Comparison of ENCODE assay signal across 9 cellular contexts in the genomic region with DNA sequence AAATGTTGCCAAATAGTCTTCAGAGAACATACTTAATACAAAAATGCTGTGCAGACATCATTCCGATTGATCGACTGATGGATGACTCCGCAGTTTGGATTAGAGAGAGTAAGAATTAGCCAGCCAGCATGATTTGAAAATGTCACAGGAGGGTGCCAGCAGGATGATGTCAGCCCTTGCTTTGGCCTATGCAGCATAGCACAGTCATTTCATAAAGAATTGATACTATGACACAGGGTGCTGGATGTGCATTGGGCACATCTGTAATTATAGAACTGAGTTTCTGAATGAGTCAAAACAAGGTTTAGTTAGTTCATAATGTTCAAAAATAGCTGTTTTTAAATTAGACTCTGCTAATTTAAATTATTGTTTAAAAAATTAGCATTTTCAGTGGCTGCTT. TPM values are rescaled to one million over a fixed set of nuclear protein-coding genes. Genes with fewer than 3 reads are reported as not detected.
A peak's percentile ranks its signal among the peaks of the same experiment; 100 is the strongest.
DNase-seq lines count a peak whose midpoint lies in the region; ATAC-seq, FAIRE-seq and TF ChIP-seq lines count a peak whose summit lies in the region.
"Had no signal": no experiment of that assay in that cellular context is flagged by ENCODE, and none has a peak within 500 bp of the region (broad histone marks: within the 10 kb centered on the region; RNA-seq: fewer than 3 reads in every experiment).

No MANE protein-coding gene starts in this region.

- H3K4me1 ChIP-seq in spleen (peaks cover 0 to 6% (median 0%) of the 10 kb centered on the region in 6 donors), HepG2 (ENCODE audit: insufficient read depth, low read length) (no peaks in the 10 kb centered on the region)

- CTCF ChIA-PET in activated naive CD4-positive, alpha-beta T cell treated with anti-CD3 and anti-CD28 coated beads for 36 hours (lab: Charles Lee), result interaction anchor here (1.3 kb wide), 2 partner anchors 18 to 21 kb away, joined by 3 read pairs; a partner anchor contains a TSS
- CTCF ChIA-PET in HepG2 (lab: Yijun Ruan, JAX; ENCODE audit: low intra/inter-chr PET ratio, low total read pairs), result no interaction called here

- H3K36me3 ChIP-seq in spleen (peaks cover 0 to 86% (median 16%) of the 10 kb centered on the region in 6 donors), HepG2 (replicated peaks in 1 of 2; ENCODE audit: control insufficient read depth in 1 of 2, insufficient read depth in 2 of 2, low read length in 2 of 2) (peaks cover 3 to 41% of the 10 kb centered on the region in 2 experiments)

- H2AFZ ChIP-seq in HepG2 (ENCODE audit: low read length), result no peak overlapping the region

- H3K27me3 ChIP-seq in spleen (replicated peaks in 1 of 7) (no peaks in the 10 kb centered on the region), HepG2 (ENCODE audit: control insufficient read depth in 1 of 2, insufficient read depth in 2 of 2, low read length in 2 of 2) (no peaks in the 10 kb centered on the region)

- TF ChIP-seq RAD21 in HepG2 (CRISPR knock-in tag; IDR thresholded peaks at IDR 0.05), result no peak

- TF ChIP-seq EP300 in HepG2 (IDR thresholded peaks at IDR 0.05; ENCODE audit: low read depth in 2 of 2, low read length in 2 of 2) (no peak), HepG2 (CRISPR knock-in tag; IDR thresholded peaks at IDR 0.05; ENCODE audit: borderline replicate concordance) (no peak)

- peaks cover 35% of the 10 kb centered on the region for H3K4me1 Mint-ChIP-seq in activated naive CD4-positive, alpha-beta T cell treated with anti-CD3 and anti-CD28 coated beads for 36 hours (ENCODE audit: low read depth)
- H3K4me1 Mint-ChIP-seq in activated T-helper 1 cell treated with anti-CD3 and anti-CD28 coated beads, Interleukin-12 subunit alpha, Interleukin-12 subunit beta, Interleukin-2, Interleukin-4 antibody, amounts not matched to agents 30 ng/mL and 10 ng/mL and 1 ng/mL, durations not matched to agents 14 hours and 24 hours and 36 hours (ENCODE audit: low read depth), result peaks cover 34% of the 10 kb centered on the region

- peak; percentile 73 for DNase-seq in activated naive CD4-positive, alpha-beta T cell treated with anti-CD3 and anti-CD28 coated beads for 36 hours
- DNase-seq in activated naive CD4-positive, alpha-beta T cell (lab: John Stamatoyannopoulos, UW), result no peak
- DNase-seq in activated T-helper 1 cell treated with anti-CD3 and anti-CD28 coated beads, Interleukin-12 subunit alpha, Interleukin-12 subunit beta, Interleukin-2, Interleukin-4 antibody, amounts not matched to agents 30 ng/mL and 10 ng/mL and 1 ng/mL, durations not matched to agents 14 hours and 24 hours and 36 hours (ENCODE audit: low spot score), result no peak
- DNase-seq in stimulated activated CD8-positive, alpha-beta memory T cell treated with anti-CD3 and anti-CD28 coated beads, Interleukin-4, amount 100 ng/mL, for 48 hours, result peak; percentile 58
- no peak for DNase-seq in spleen
- no peak for DNase-seq in HepG2 (ENCODE audit: low spot score)
- DNase-seq in UCSD-AML1 (lab: John Stamatoyannopoulos, UW; ENCODE audit: unreplicated experiment), result no peak

- no peak for TF ChIP-seq POLR2A in spleen (IDR thresholded peaks at IDR 0.05)
- TF ChIP-seq POLR2A in HepG2 (IDR thresholded peaks at IDR 0.05; ENCODE audit: insufficient read depth in 1 of 2, low read depth in 2 of 2, low read length in 2 of 2), result no peak

- H3K9me3 ChIP-seq in spleen, result no peaks in the 10 kb centered on the region
- H3K9me3 ChIP-seq in HepG2 (ENCODE audit: low read length), result no peaks in the 10 kb centered on the region

- 86 to 98% (median 92%) methylated on average over 3 of the region's 3 CpGs for WGBS in spleen, 5 donors
- 97% methylated on average over 3 of the region's 3 CpGs for WGBS in HepG2 (ENCODE audit: low lambda C conversion rate)

- H3K27me3 Mint-ChIP-seq in activated naive CD4-positive, alpha-beta T cell treated with anti-CD3 and anti-CD28 coated beads for 36 hours (ENCODE audit: low read depth), result no peaks in the 10 kb centered on the region
- H3K27me3 Mint-ChIP-seq in activated T-helper 1 cell treated with anti-CD3 and anti-CD28 coated beads, Interleukin-12 subunit alpha, Interleukin-12 subunit beta, Interleukin-2, Interleukin-4 antibody, amounts not matched to agents 30 ng/mL and 10 ng/mL and 1 ng/mL, durations not matched to agents 14 hours and 24 hours and 36 hours (ENCODE audit: insufficient read depth), result no peaks in the 10 kb centered on the region

- in situ Hi-C loops in HepG2 (cut with HindIII; ENCODE audit: extremely low pct_ligation_motif_present, low pct_unique_long_range_greater_than_20kb), result no loop called here

- no peak overlapping the region for H3K4me3 ChIP-seq in spleen
- no peak overlapping the region for H3K4me3 ChIP-seq in HepG2 (replicated peaks in 1 of 3; ENCODE audit: insufficient read depth in 1 of 3, low read depth in 2 of 3, low read length in 3 of 3)
- H3K4me3 ChIP-seq: SK-N-MC had no signal

- H3K4me3 Mint-ChIP-seq in activated naive CD4-positive, alpha-beta T cell treated with anti-CD3 and anti-CD28 coated beads for 36 hours, result no peak overlapping the region
- H3K4me3 Mint-ChIP-seq in activated T-helper 1 cell treated with anti-CD3 and anti-CD28 coated beads, Interleukin-12 subunit alpha, Interleukin-12 subunit beta, Interleukin-2, Interleukin-4 antibody, amounts not matched to agents 30 ng/mL and 10 ng/mL and 1 ng/mL, durations not matched to agents 14 hours and 24 hours and 36 hours, result no peak overlapping the region

- no TSS peak for BruUV-seq in HepG2 (replicated peaks; lab: Mats Ljungman, UMichigan)

- no peak for FAIRE-seq in HepG2 (lab: Jason Lieb, UNC)

- H3K4me2 ChIP-seq in HepG2 (ENCODE audit: low read depth, low read length), result no peak overlapping the region

- peak; percentile 73 for ATAC-seq in HG02840 (IDR thresholded peaks at IDR 0.05; ENCODE audit: low FRiP score, unreplicated experiment)
- no peak for ATAC-seq in HepG2

- no peak overlapping the region for H3K27ac ChIP-seq in spleen
- no peak overlapping the region for H3K27ac ChIP-seq in HepG2 (ENCODE audit: extremely low read length, insufficient read depth, low read length)
- H3K27ac ChIP-seq: SK-N-MC had no signal

- no peaks in the 10 kb centered on the region for H3K79me2 ChIP-seq in HepG2 (ENCODE audit: insufficient read depth, low read length)

- no peak for TF ChIP-seq CTCF in spleen (IDR thresholded peaks at IDR 0.05 in 8 of 11, conservative IDR thresholded peaks at IDR 0.05 in 3 of 11)
- no peak for TF ChIP-seq CTCF in HepG2 (CRISPR knock-in tag; IDR thresholded peaks at IDR 0.05)

- no peaks in the 10 kb centered on the region for H4K20me1 ChIP-seq in HepG2 (ENCODE audit: insufficient read depth, low read length)

- POLR2A ChIA-PET in HepG2 (lab: Yijun Ruan, JAX), result no interaction called here

- H3K9me3 Mint-ChIP-seq in activated naive CD4-positive, alpha-beta T cell treated with anti-CD3 and anti-CD28 coated beads for 36 hours, result no peaks in the 10 kb centered on the region
- H3K9me3 Mint-ChIP-seq in activated T-helper 1 cell treated with anti-CD3 and anti-CD28 coated beads, Interleukin-12 subunit alpha, Interleukin-12 subunit beta, Interleukin-2, Interleukin-4 antibody, amounts not matched to agents 30 ng/mL and 10 ng/mL and 1 ng/mL, durations not matched to agents 14 hours and 24 hours and 36 hours, result no peaks in the 10 kb centered on the region

- H3K9ac ChIP-seq in HepG2 (ENCODE audit: insufficient read depth, low read depth, low read length), result no peak overlapping the region

- H3K36me3 Mint-ChIP-seq in activated naive CD4-positive, alpha-beta T cell treated with anti-CD3 and anti-CD28 coated beads for 36 hours (ENCODE audit: low read depth), result peaks cover 20% of the 10 kb centered on the region
- H3K36me3 Mint-ChIP-seq in activated T-helper 1 cell treated with anti-CD3 and anti-CD28 coated beads, Interleukin-12 subunit alpha, Interleukin-12 subunit beta, Interleukin-2, Interleukin-4 antibody, amounts not matched to agents 30 ng/mL and 10 ng/mL and 1 ng/mL, durations not matched to agents 14 hours and 24 hours and 36 hours (ENCODE audit: low read depth), result peaks cover 39% of the 10 kb centered on the region

- intact Hi-C loops in activated naive CD4-positive, alpha-beta T cell treated with anti-CD3 and anti-CD28 coated beads for 36 hours (cut with micrococcal nuclease), result loop anchor here (1.0 kb wide), 4 partner anchors 9 to 46 kb away; a partner anchor contains a TSS
- intact Hi-C loops in activated T-helper 1 cell treated with anti-CD3 and anti-CD28 coated beads, Interleukin-12 subunit alpha, Interleukin-12 subunit beta, Interleukin-2, Interleukin-4 antibody, amounts not matched to agents 30 ng/mL and 10 ng/mL and 1 ng/mL, durations not matched to agents 14 hours and 24 hours and 36 hours (cut with micrococcal nuclease), result loop anchor here (1.0 to 2.0 kb wide), 3 partner anchors 9 to 24 kb away; no protein-coding TSS in a partner anchor
- intact Hi-C loops in spleen (cut with DNase I; ENCODE audit: low total_unique reads), result no loop called here
- intact Hi-C loops in HepG2 (cut with micrococcal nuclease; ENCODE audit: unreplicated experiment), result no loop called here

- peak overlapping the region; percentile 25 for H3K27ac Mint-ChIP-seq in activated naive CD4-positive, alpha-beta T cell treated with anti-CD3 and anti-CD28 coated beads for 36 hours
- H3K27ac Mint-ChIP-seq in activated T-helper 1 cell treated with anti-CD3 and anti-CD28 coated beads, Interleukin-12 subunit alpha, Interleukin-12 subunit beta, Interleukin-2, Interleukin-4 antibody, amounts not matched to agents 30 ng/mL and 10 ng/mL and 1 ng/mL, durations not matched to agents 14 hours and 24 hours and 36 hours, result peak overlapping the region; percentile 41

RNA-seq across cellular contexts. Expression of a gene that starts 21.6 kb away (rescaled TPM):
- total RNA-seq in activated naive CD4-positive, alpha-beta T cell treated with anti-CD3 and anti-CD28 coated beads for 36 hours, result 10 to 100 TPM; 16.1 to 18.8 TPM
- total RNA-seq in activated T-helper 1 cell treated with anti-CD3 and anti-CD28 coated beads, Interleukin-12 subunit alpha, Interleukin-12 subunit beta, Interleukin-2, Interleukin-4 antibody, amounts not matched to agents 30 ng/mL and 10 ng/mL and 1 ng/mL, durations not matched to agents 14 hours and 24 hours and 36 hours, result 54.3 and 57.2 TPM in 2 replicates
- total RNA-seq in spleen (10 to 100 TPM; 44.3 to 69.6 (median 53.6) TPM), HepG2 (2016; rRNA removed; fragmentation: Illumina TruSeq; extraction: Trizol) (0.25 and 0.27 TPM in 2 replicates)
- polyA plus RNA-seq in spleen (10 to 100 TPM; 34.9 to 59.4 (median 39.3) TPM), HepG2 (2011; rRNA removed) (1.6 and 1.7 TPM in 2 replicates)
- total RNA-seq in HepG2 (2016; cell fraction: cytosol; rRNA removed; fragmentation: Illumina TruSeq; extraction: Trizol; ENCODE audit: low read depth), result 0.09 and 0.30 TPM in 2 replicates
- 0.33 and 0.37 TPM in 2 replicates for total RNA-seq in HepG2 (2016; cell fraction: insoluble cytoplasmic fraction; rRNA removed; fragmentation: Illumina TruSeq; extraction: Trizol)
- total RNA-seq in HepG2 (2016; cell fraction: membrane; rRNA removed; fragmentation: Illumina TruSeq; extraction: Trizol), result 0.10 and 0.25 TPM in 2 replicates
- total RNA-seq in HepG2 (2016; cell fraction: nucleus; rRNA removed; fragmentation: Illumina TruSeq; extraction: Trizol), result 0.66 and 0.84 TPM in 2 replicates
- 0.47 and 0.65 TPM in 2 replicates for polyA plus RNA-seq in HepG2 (2011; cell fraction: cytosol; rRNA removed)
- 3.8 and 4.0 TPM in 2 replicates for polyA plus RNA-seq in HepG2 (2011; cell fraction: nucleus; rRNA removed)
- polyA plus RNA-seq in HepG2 (2012), result 0.69 and 0.94 TPM in 2 replicates
- 0.03 and 0.06 TPM in 2 replicates for polyA plus RNA-seq in HepG2 (2016; cell fraction: cytosol; fragmentation: Illumina TruSeq; extraction: Trizol; ENCODE audit: low read depth)
- 0.15 and 0.32 TPM in 2 replicates for polyA plus RNA-seq in HepG2 (2016; cell fraction: insoluble cytoplasmic fraction; fragmentation: Illumina TruSeq; extraction: Trizol; ENCODE audit: low read depth)
- polyA plus RNA-seq in HepG2 (2016; cell fraction: membrane; fragmentation: Illumina TruSeq; extraction: Trizol; ENCODE audit: low read depth), result not detected in 2 replicates
- 1.0 and 1.7 TPM in 2 replicates for polyA plus RNA-seq in HepG2 (2016; cell fraction: nucleus; fragmentation: Illumina TruSeq; extraction: Trizol; ENCODE audit: insufficient read depth, low read depth)
- polyA minus RNA-seq in HepG2 (2011; rRNA and poly(A)+ RNA removed; ENCODE audit: low replicate concordance), result 1.4 and 14.9 TPM in 2 replicates
- polyA minus RNA-seq in HepG2 (2011; cell fraction: cytosol; rRNA and poly(A)+ RNA removed), result 0.26 and 0.30 TPM in 2 replicates
- polyA minus RNA-seq in HepG2 (2011; cell fraction: nucleus; rRNA and poly(A)+ RNA removed), result 2.6 and 5.9 TPM in 2 replicates

RNA-seq across cellular contexts. Expression of a gene that starts 45.9 kb away (rescaled TPM):
- total RNA-seq in activated naive CD4-positive, alpha-beta T cell treated with anti-CD3 and anti-CD28 coated beads for 36 hours, result 10 to 100 TPM; 28.9 to 30.8 TPM
- 40.5 and 41.0 TPM in 2 replicates for total RNA-seq in activated T-helper 1 cell treated with anti-CD3 and anti-CD28 coated beads, Interleukin-12 subunit alpha, Interleukin-12 subunit beta, Interleukin-2, Interleukin-4 antibody, amounts not matched to agents 30 ng/mL and 10 ng/mL and 1 ng/mL, durations not matched to agents 14 hours and 24 hours and 36 hours
- 10 to 100 TPM; 56.3 to 94.3 (median 75.4) TPM for total RNA-seq in spleen
- polyA plus RNA-seq in spleen, result 10 to 100 TPM; 20.9 to 32.6 (median 28.8) TPM
- total RNA-seq in HepG2 (2016; rRNA removed; fragmentation: Illumina TruSeq; extraction: Trizol), result 9.6 and 16.8 TPM in 2 replicates
- 11.1 and 13.3 TPM in 2 replicates for total RNA-seq in HepG2 (2016; cell fraction: cytosol; rRNA removed; fragmentation: Illumina TruSeq; extraction: Trizol; ENCODE audit: low read depth)
- total RNA-seq in HepG2 (2016; cell fraction: insoluble cytoplasmic fraction; rRNA removed; fragmentation: Illumina TruSeq; extraction: Trizol), result 12.4 and 14.9 TPM in 2 replicates
- total RNA-seq in HepG2 (2016; cell fraction: membrane; rRNA removed; fragmentation: Illumina TruSeq; extraction: Trizol), result 12.8 and 13.2 TPM in 2 replicates
- 37.0 and 37.3 TPM in 2 replicates for total RNA-seq in HepG2 (2016; cell fraction: nucleus; rRNA removed; fragmentation: Illumina TruSeq; extraction: Trizol)
- 31.6 and 34.3 TPM in 2 replicates for polyA plus RNA-seq in HepG2 (2011; rRNA removed)
- polyA plus RNA-seq in HepG2 (2011; cell fraction: cytosol; rRNA removed), result 13.2 and 15.9 TPM in 2 replicates
- 49.0 and 54.1 TPM in 2 replicates for polyA plus RNA-seq in HepG2 (2011; cell fraction: nucleus; rRNA removed)
- polyA plus RNA-seq in HepG2 (2012), result 24.5 and 27.6 TPM in 2 replicates
- polyA plus RNA-seq in HepG2 (2016; cell fraction: cytosol; fragmentation: Illumina TruSeq; extraction: Trizol; ENCODE audit: low read depth), result 8.8 and 10.5 TPM in 2 replicates
- 15.7 and 15.9 TPM in 2 replicates for polyA plus RNA-seq in HepG2 (2016; cell fraction: insoluble cytoplasmic fraction; fragmentation: Illumina TruSeq; extraction: Trizol; ENCODE audit: low read depth)
- 11.1 and 11.7 TPM in 2 replicates for polyA plus RNA-seq in HepG2 (2016; cell fraction: membrane; fragmentation: Illumina TruSeq; extraction: Trizol; ENCODE audit: low read depth)
- polyA plus RNA-seq in HepG2 (2016; cell fraction: nucleus; fragmentation: Illumina TruSeq; extraction: Trizol; ENCODE audit: insufficient read depth, low read depth), result 58.1 and 59.2 TPM in 2 replicates
- 35.3 and 54.6 TPM in 2 replicates for polyA minus RNA-seq in HepG2 (2011; rRNA and poly(A)+ RNA removed; ENCODE audit: low replicate concordance)
- polyA minus RNA-seq in HepG2 (2011; cell fraction: cytosol; rRNA and poly(A)+ RNA removed), result 16.8 and 20.4 TPM in 2 replicates
- 161 and 193 TPM in 2 replicates for polyA minus RNA-seq in HepG2 (2011; cell fraction: nucleus; rRNA and poly(A)+ RNA removed)

Comparison
In these comparisons a context has a peak if more than half of its experiments do, and no peak if none do; other contexts are left out.
1. DNase-seq: peak in activated naive CD4-positive, alpha-beta T cell treated with anti-CD3 and anti-CD28 coated beads for 36 hours (single experiment) and stimulated activated CD8-positive, alpha-beta memory T cell treated with anti-CD3 and anti-CD28 coated beads, Interleukin-4, amount 100 ng/mL, for 48 hours (single experiment); none in activated naive CD4-positive, alpha-beta T cell (0 of 4), activated T-helper 1 cell treated with anti-CD3 and anti-CD28 coated beads, Interleukin-12 subunit alpha, Interleukin-12 subunit beta, Interleukin-2, Interleukin-4 antibody, amounts not matched to agents 30 ng/mL and 10 ng/mL and 1 ng/mL, durations not matched to agents 14 hours and 24 hours and 36 hours (single experiment), spleen (single experiment), HepG2 (single experiment) and UCSD-AML1 (single experiment).
2. RNA of a gene that starts 21.6 kb away (total RNA-seq): 54.3 to 57.2 TPM in activated T-helper 1 cell treated with anti-CD3 and anti-CD28 coated beads, Interleukin-12 subunit alpha, Interleukin-12 subunit beta, Interleukin-2, Interleukin-4 antibody, amounts not matched to agents 30 ng/mL and 10 ng/mL and 1 ng/mL, durations not matched to agents 14 hours and 24 hours and 36 hours, 44.3 to 69.6 TPM in spleen and 16.1 to 18.8 TPM in activated naive CD4-positive, alpha-beta T cell treated with anti-CD3 and anti-CD28 coated beads for 36 hours; 0.09 to 0.84 TPM in HepG2; every median in the first group is over 4 times any median in the second.
3. intact Hi-C loops: an anchor here in activated naive CD4-positive, alpha-beta T cell treated with anti-CD3 and anti-CD28 coated beads for 36 hours (1.0 kb wide) and activated T-helper 1 cell treated with anti-CD3 and anti-CD28 coated beads, Interleukin-12 subunit alpha, Interleukin-12 subunit beta, Interleukin-2, Interleukin-4 antibody, amounts not matched to agents 30 ng/mL and 10 ng/mL and 1 ng/mL, durations not matched to agents 14 hours and 24 hours and 36 hours (1.0 to 2.0 kb wide); none called in spleen and HepG2.